In genomic region chr14:104657563-104658324, GRCh38 we compare ENCODE assay signal across 10 cellular contexts. TPM values are rescaled to one million over a fixed set of nuclear protein-coding genes. Genes with fewer than 3 reads are reported as not detected.
DNase-seq lines count a peak whose midpoint lies in the region; ATAC-seq and TF ChIP-seq lines count a peak whose summit lies in the region.
"Had no signal": no experiment of that assay in that cellular context is flagged by ENCODE, and none has a peak within 500 bp of the region (broad histone marks: within the 10 kb centered on the region; RNA-seq: fewer than 3 reads in every experiment).

No MANE protein-coding gene starts in this region.

- H3K27me3 Mint-ChIP-seq in IgD-negative memory B cell (no peaks in the 10 kb centered on the region), mesothelial cell of epicardium (ENCODE audit: low read depth) (peaks cover 5% of the 10 kb centered on the region)
- H3K27me3 Mint-ChIP-seq in effector memory CD8-positive, alpha-beta T cell: peaks cover 28 to 64% of the 10 kb centered on the region in 2 donors
- peaks cover 9 to 14% of the 10 kb centered on the region in 2 donors for H3K27me3 Mint-ChIP-seq in CD4-positive, alpha-beta memory T cell

- H3K36me3 ChIP-seq in BLaER1 treated with 17β-estradiol and CSF1 and Interleukin-3, amounts not matched to agents 10 nM and 100 nM: peaks cover 0 to 14% (median 3%) of the 10 kb centered on the region in 11 experiments; a peak in 9 of 22 replicates
- no peaks in the 10 kb centered on the region for H3K36me3 ChIP-seq in CD4-positive, alpha-beta memory T cell (ENCODE audit: insufficient read depth, low read length)
- H3K36me3 ChIP-seq: breast epithelium had no signal

- intact Hi-C loops in CD4-positive, alpha-beta memory T cell (cut with micrococcal nuclease): no loop called here

- CTCF ChIA-PET in CD4-positive, alpha-beta memory T cell (lab: Charles Lee; ENCODE audit: partially characterized antibody): interaction anchor here (1.0 to 1.2 kb wide), 2 partner anchors 8 to 12 kb away, joined by 4 read pairs; no protein-coding TSS in a partner anchor

- H3K27me3 ChIP-seq in BLaER1 treated with 17β-estradiol and CSF1 and Interleukin-3, amounts not matched to agents 10 nM and 100 nM: peaks cover 0 to 14% (median 0%) of the 10 kb centered on the region in 11 experiments; a peak in 3 of 22 replicates
- H3K27me3 ChIP-seq in CD4-positive, alpha-beta memory T cell (ENCODE audit: insufficient read depth, low read length): peaks cover 5% of the 10 kb centered on the region
- H3K27me3 ChIP-seq: breast epithelium had no signal

- H3K9me3 ChIP-seq in BLaER1 treated with 17β-estradiol and CSF1 and Interleukin-3, amounts not matched to agents 10 nM and 100 nM (replicated peaks in 1 of 11): peaks cover 19 to 27% (median 26%) of the 10 kb centered on the region in 11 experiments
- no peaks in the 10 kb centered on the region for H3K9me3 ChIP-seq in CD4-positive, alpha-beta memory T cell (ENCODE audit: control insufficient read depth in 1 of 2, low read length in 2 of 2)
- H3K9me3 ChIP-seq: breast epithelium had no signal

- no peak for DNase-seq in effector memory CD8-positive, alpha-beta T cell
- DNase-seq in NOMO-1 treated with DMSO at 0.1 percent for 48 hours (lab: John Stamatoyannopoulos, UW; ENCODE audit: unreplicated experiment) (no peak), mesothelial cell of epicardium (ENCODE audit: low spot score in 2 of 2, unreplicated experiment in 2 of 2) (no peak), NCI-H2171 (lab: John Stamatoyannopoulos, UW) (no peak)
- no peak for DNase-seq in CD4-positive, alpha-beta memory T cell
- DNase-seq: stimulated activated CD4-positive, alpha-beta T cell treated with anti-CD3 and anti-CD28 coated beads, Interleukin-4, amount 100 ng/mL, for 24 hours had no signal

- in situ Hi-C loops in GM18951 (cut with MboI; ENCODE audit: low sequenced_read_pairs, unreplicated experiment): no loop called here

- TF ChIP-seq CTCF in mesothelial cell of epicardium (IDR thresholded peaks at IDR 0.05; ENCODE audit: unreplicated experiment): no peak

- H3K4me1 Mint-ChIP-seq in IgD-negative memory B cell: peaks cover 43 to 61% (median 53%) of the 10 kb centered on the region in 3 donors
- peaks cover 0 to 5% of the 10 kb centered on the region in 2 donors for H3K4me1 Mint-ChIP-seq in effector memory CD8-positive, alpha-beta T cell (ENCODE audit: low read depth in 2 of 2)
- peaks cover 5% of the 10 kb centered on the region for H3K4me1 Mint-ChIP-seq in mesothelial cell of epicardium
- H3K4me1 Mint-ChIP-seq in CD4-positive, alpha-beta memory T cell: peaks cover 1 to 7% (median 4%) of the 10 kb centered on the region in 4 donors

- peak overlapping the region in 6 of 10 experiments; percentile 2 to 63 (median 47); a peak in 8 of 20 replicates for H3K4me3 ChIP-seq in BLaER1 treated with 17β-estradiol and CSF1 and Interleukin-3, amounts not matched to agents 10 nM and 100 nM
- no peak overlapping the region for H3K4me3 ChIP-seq in CD4-positive, alpha-beta memory T cell (ENCODE audit: low read length in 2 of 2)
- H3K4me3 ChIP-seq: breast epithelium had no signal

- H3K4me1 ChIP-seq in BLaER1 treated with 17β-estradiol and CSF1 and Interleukin-3, amounts not matched to agents 10 nM and 100 nM: peaks cover 59 to 76% (median 75%) of the 10 kb centered on the region in 10 experiments
- no peaks in the 10 kb centered on the region for H3K4me1 ChIP-seq in CD4-positive, alpha-beta memory T cell (ENCODE audit: insufficient read depth, low read length)
- H3K4me1 ChIP-seq: breast epithelium had no signal

- peak overlapping the region in 9 of 11 experiments; percentile 8 to 85 (median 67); a peak in 17 of 22 replicates for H3K9ac ChIP-seq in BLaER1 treated with 17β-estradiol and CSF1 and Interleukin-3, amounts not matched to agents 10 nM and 100 nM

- POLR2A ChIA-PET in CD4-positive, alpha-beta memory T cell (lab: Charles Lee; ENCODE audit: partially characterized antibody): no interaction called here

- H3K4me3 Mint-ChIP-seq in IgD-negative memory B cell (peak overlapping the region; percentile 67 to 95 (median 92)), mesothelial cell of epicardium (no peak overlapping the region)
- no peak overlapping the region for H3K4me3 Mint-ChIP-seq in effector memory CD8-positive, alpha-beta T cell
- no peak overlapping the region for H3K4me3 Mint-ChIP-seq in CD4-positive, alpha-beta memory T cell

- H4K20me1 ChIP-seq in BLaER1 treated with 17β-estradiol and CSF1 and Interleukin-3, amounts not matched to agents 10 nM and 100 nM: peaks cover 0 to 7% (median 0%) of the 10 kb centered on the region in 11 experiments; a peak in 2 of 22 replicates

- peak overlapping the region in 10 of 11 experiments; percentile 5 to 89 (median 77); a peak in 19 of 22 replicates for H3K27ac ChIP-seq in BLaER1 treated with 17β-estradiol and CSF1 and Interleukin-3, amounts not matched to agents 10 nM and 100 nM
- H3K27ac ChIP-seq in CD4-positive, alpha-beta memory T cell (ENCODE audit: low read depth, low read length): no peak overlapping the region
- H3K27ac ChIP-seq: breast epithelium had no signal

- peak; percentile 41 for ATAC-seq in effector memory CD8-positive, alpha-beta T cell (replicated peaks)

- no peaks in the 10 kb centered on the region for H3K36me3 Mint-ChIP-seq in IgD-negative memory B cell
- no peaks in the 10 kb centered on the region for H3K36me3 Mint-ChIP-seq in effector memory CD8-positive, alpha-beta T cell (ENCODE audit: insufficient read depth)
- H3K36me3 Mint-ChIP-seq in mesothelial cell of epicardium: peaks cover 3% of the 10 kb centered on the region
- no peaks in the 10 kb centered on the region for H3K36me3 Mint-ChIP-seq in CD4-positive, alpha-beta memory T cell

- peak; percentile 32 for TF ChIP-seq POLR2A in GM18951 (IDR thresholded peaks at IDR 0.05; ENCODE audit: extremely low read depth, insufficient read depth, insufficient read length)

- peak overlapping the region; percentile 92 to 100 (median 99) for H3K4me2 ChIP-seq in BLaER1 treated with 17β-estradiol and CSF1 and Interleukin-3, amounts not matched to agents 10 nM and 100 nM

- H3K9me3 Mint-ChIP-seq in IgD-negative memory B cell (no peaks in the 10 kb centered on the region), mesothelial cell of epicardium (peaks cover 14% of the 10 kb centered on the region)
- no peaks in the 10 kb centered on the region for H3K9me3 Mint-ChIP-seq in effector memory CD8-positive, alpha-beta T cell
- peaks cover 0 to 9% (median 2%) of the 10 kb centered on the region in 8 donors for H3K9me3 Mint-ChIP-seq in CD4-positive, alpha-beta memory T cell

- H3K27ac Mint-ChIP-seq in IgD-negative memory B cell: peak overlapping the region; percentile 100
- H3K27ac Mint-ChIP-seq in effector memory CD8-positive, alpha-beta T cell: no peak overlapping the region
- H3K27ac Mint-ChIP-seq in mesothelial cell of epicardium: no peak overlapping the region
- H3K27ac Mint-ChIP-seq in CD4-positive, alpha-beta memory T cell: peak overlapping the region in 1 of 7 donors; percentile 50

RNA-seq across cellular contexts. Expression of gene INF2, which starts 31.7 kb away (rescaled TPM):
- polyA plus RNA-seq in IgD-negative memory B cell: 10.8 TPM
- 90.2 to 92.8 TPM (median 92.5 TPM) in 3 replicates for total RNA-seq in mesothelial cell of epicardium
- total RNA-seq in CD4-positive, alpha-beta memory T cell: 10 to 100 TPM; 93.1 to 96.8 TPM
- 10 to 100 TPM in 1 of 2 donors, 1 to 10 TPM in 1; 4.0 to 11.6 TPM for polyA plus RNA-seq in CD4-positive, alpha-beta memory T cell

RNA-seq across cellular contexts. Expression of gene TMEM179, which starts 53.2 kb away (rescaled TPM):
- not detected for polyA plus RNA-seq in IgD-negative memory B cell
- 5.9 to 7.3 TPM (median 6.0 TPM) in 3 replicates for total RNA-seq in mesothelial cell of epicardium
- total RNA-seq in CD4-positive, alpha-beta memory T cell: not detected
- not detected for polyA plus RNA-seq in CD4-positive, alpha-beta memory T cell
- total RNA-seq: breast epithelium had no signal

Comparison
In these comparisons a context has a peak if more than half of its experiments do, and no peak if none do; other contexts are left out.
1. H3K4me3 ChIP-seq: peak in BLaER1 treated with 17β-estradiol and CSF1 and Interleukin-3, amounts not matched to agents 10 nM and 100 nM (6 of 10); none in CD4-positive, alpha-beta memory T cell (0 of 2).
2. H3K27ac Mint-ChIP-seq: peak in IgD-negative memory B cell (3 of 3); none in effector memory CD8-positive, alpha-beta T cell (0 of 2) and mesothelial cell of epicardium (single experiment).
3. H3K4me3 Mint-ChIP-seq: peak in IgD-negative memory B cell (4 of 4); none in effector memory CD8-positive, alpha-beta T cell (0 of 2), mesothelial cell of epicardium (single experiment) and CD4-positive, alpha-beta memory T cell (0 of 8).